ENCODE assay signal across 20 cellular contexts in the genomic region with DNA sequence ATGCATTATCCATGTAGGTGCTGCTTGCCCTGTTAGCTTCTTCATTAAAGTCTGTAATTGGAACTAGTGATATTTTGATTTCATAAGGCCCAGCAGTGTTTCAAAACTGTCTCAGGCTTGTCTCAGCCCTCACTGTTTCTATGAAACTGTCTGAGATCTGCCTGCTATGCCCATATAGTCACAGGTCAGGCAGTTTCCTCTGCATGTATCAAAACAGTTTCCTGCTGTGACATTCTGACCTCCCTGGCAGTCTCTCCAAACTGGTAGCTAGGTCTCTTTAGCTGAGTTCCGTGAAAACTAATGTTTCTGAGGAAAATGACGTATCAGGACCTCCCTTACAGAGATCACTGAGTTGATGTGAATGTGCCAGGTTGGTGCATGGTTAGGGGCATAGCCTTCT. TPM values are rescaled to one million over a fixed set of nuclear protein-coding genes. Genes with fewer than 3 reads are reported as not detected.
"Had no signal": no experiment of that assay in that cellular context is flagged by ENCODE, and none has a peak within 500 bp of the region (broad histone marks: within the 10 kb centered on the region; RNA-seq: fewer than 3 reads in every experiment).

No MANE protein-coding gene starts in this region.

- H3K36me3 ChIP-seq: breast epithelium, colonic mucosa, right lobe of liver, stomach, transverse colon had no signal

- H3K9me3 ChIP-seq: breast epithelium, colonic mucosa, right lobe of liver, stomach, transverse colon had no signal

- H3K27me3 ChIP-seq: breast epithelium, colonic mucosa, right lobe of liver, stomach, transverse colon had no signal

- DNase-seq: activated gamma-delta T cell treated with Interleukin-2 at 50 U/mL for 16 hours; activated T-cell treated with anti-CD3 and anti-CD28 coated beads, Interleukin-2, amount 50 U/mL, for 1 hour; colonic mucosa; left colon; mesenchymal stem cell; nephron progenitor cell; nucleus accumbens; right lobe of liver; stimulated activated CD4-positive, alpha-beta T cell treated with anti-CD3 and anti-CD28 coated beads, Interleukin-2, amount 100 ng/mL, for 24 hours; stomach; transverse colon had no signal

- FAIRE-seq: astrocyte, keratinocyte, TTC549, urothelium cell line had no signal

- H3K4me1 ChIP-seq: breast epithelium, colonic mucosa, right lobe of liver, stomach, transverse colon had no signal

- ATAC-seq: activated naive CD4-positive, alpha-beta T cell treated with anti-CD3 and anti-CD28 coated beads, Interleukin-2, amount 50 U/mL, for 72 hours; left colon; right lobe of liver; stimulated activated effector memory CD8-positive, alpha-beta T cell treated with anti-CD3 and anti-CD28 coated beads, Interleukin-12 subunit alpha, Interleukin-12 subunit beta, amount 100 ng/mL, for 72 hours; WTC11 had no signal

- H3K4me3 ChIP-seq: breast epithelium, colonic mucosa, right lobe of liver, skin epidermis, stomach, transverse colon had no signal

- H3K27ac ChIP-seq: breast epithelium, colonic mucosa, right lobe of liver, skin epidermis, stomach, transverse colon had no signal

RNA-seq across cellular contexts. Expression of a gene that starts 18.9 kb away (rescaled TPM):
- total RNA-seq: activated naive CD4-positive, alpha-beta T cell treated with anti-CD3 and anti-CD28 coated beads, Interleukin-2, amount 50 U/mL, for 72 hours had no signal
